ENCODE assay signal across 8 cellular contexts in the genomic region with DNA sequence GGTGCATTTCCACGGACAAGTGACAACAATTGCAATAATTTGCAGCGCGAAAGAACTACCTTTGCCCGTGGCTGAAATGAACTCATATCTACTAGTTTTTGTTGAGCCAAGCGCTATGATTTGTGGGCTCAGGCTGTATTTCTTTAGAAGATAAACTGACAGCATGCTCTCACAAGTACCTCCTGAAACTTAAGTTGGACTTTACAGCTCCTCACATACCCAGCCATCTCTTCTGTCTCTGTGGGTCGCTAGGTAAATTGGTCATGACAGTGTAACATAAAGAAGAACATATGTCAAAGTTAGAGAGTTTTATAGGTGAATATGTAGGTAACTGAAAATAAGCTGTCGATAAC. TPM values are rescaled to one million over a fixed set of nuclear protein-coding genes. Genes with fewer than 3 reads are reported as not detected.
A peak's percentile ranks its signal among the peaks of the same experiment; 100 is the strongest.
DNase-seq lines count a peak whose midpoint lies in the region; ATAC-seq and TF ChIP-seq lines count a peak whose summit lies in the region.

No MANE protein-coding gene starts in this region.

- H3K79me2 ChIP-seq in MM.1S (ENCODE audit: low read length) = no peaks in the 10 kb centered on the region; the same call in 1 of the 2 replicates

- H3K4me3 Mint-ChIP-seq in natural killer cell treated with Interleukin-12 subunit alpha and Interleukin-12 subunit beta and Interleukin-15 and Interleukin-18, amount 100 ng/mL, for 72 hours = peak overlapping the region; percentile 90

- DNase-seq in AG04449 (ENCODE audit: low read depth, low spot score) (no peak), MM.1S (no peak), dorsolateral prefrontal cortex (no peak), HuH-7.5 (ENCODE audit: low spot score) (no peak), NCI-H2029 (lab: John Stamatoyannopoulos, UW) (no peak), NCI-H510A (lab: John Stamatoyannopoulos, UW) (no peak)
- no peak for DNase-seq in natural killer cell treated with Interleukin-12 subunit alpha and Interleukin-12 subunit beta and Interleukin-15 and Interleukin-18, amount 100 ng/mL, for 72 hours (ENCODE audit: low spot score)

- H3K4me2 ChIP-seq in MM.1S (ENCODE audit: low read depth, low read length) = peak overlapping the region; percentile 82

- H3K36me3 Mint-ChIP-seq in natural killer cell treated with Interleukin-12 subunit alpha and Interleukin-12 subunit beta and Interleukin-15 and Interleukin-18, amount 100 ng/mL, for 72 hours = peaks cover 7% of the 10 kb centered on the region

- H3K4me3 ChIP-seq in AG04449 (ENCODE audit: low read depth, low read length) = peak overlapping the region; percentile 89
- H3K4me3 ChIP-seq in MM.1S (ENCODE audit: low read length) = peak overlapping the region; percentile 85
- peak overlapping the region; percentile 74 to 99 (median 93) for H3K4me3 ChIP-seq in dorsolateral prefrontal cortex

- intact Hi-C loops in dorsolateral prefrontal cortex (cut with DNase I) = no loop called here

- H3K27me3 Mint-ChIP-seq in natural killer cell treated with Interleukin-12 subunit alpha and Interleukin-12 subunit beta and Interleukin-15 and Interleukin-18, amount 100 ng/mL, for 72 hours = peaks cover 1 to 17% of the 10 kb centered on the region in 2 donors

- peak overlapping the region; percentile 77 for H2AFZ ChIP-seq in MM.1S (ENCODE audit: low read length)

- H3K4me1 Mint-ChIP-seq in natural killer cell treated with Interleukin-12 subunit alpha and Interleukin-12 subunit beta and Interleukin-15 and Interleukin-18, amount 100 ng/mL, for 72 hours (ENCODE audit: low read depth in 2 of 2) = peaks cover 24 to 25% of the 10 kb centered on the region in 2 donors

- no peaks in the 10 kb centered on the region for H4K20me1 ChIP-seq in MM.1S (ENCODE audit: insufficient read depth, low read length)

- POLR2A ChIA-PET in AG04449 (lab: Yijun Ruan, JAX) = no interaction called here

- H3K4me1 ChIP-seq in MM.1S (ENCODE audit: low read length) = 0 out of 2 replicates have a peak, but pooled peaks cover 4% of the 10 kb centered on the region

- no peaks in the 10 kb centered on the region for H3K36me3 ChIP-seq in MM.1S (replicated peaks; ENCODE audit: insufficient read depth, low read length)

- H3K9me3 ChIP-seq in MM.1S (replicated peaks; ENCODE audit: insufficient read depth, low read length) = no peaks in the 10 kb centered on the region

- no peaks in the 10 kb centered on the region for H3K9me2 ChIP-seq in MM.1S (replicated peaks; ENCODE audit: insufficient read depth, low read length)

- no peak overlapping the region for H3K27ac ChIP-seq in MM.1S (ENCODE audit: low read length)
- H3K27ac ChIP-seq in dorsolateral prefrontal cortex = peak overlapping the region in 42 of 59 donors; percentile 58 to 95 (median 82)

- peaks cover 4% of the 10 kb centered on the region for H3K9me3 Mint-ChIP-seq in natural killer cell treated with Interleukin-12 subunit alpha and Interleukin-12 subunit beta and Interleukin-15 and Interleukin-18, amount 100 ng/mL, for 72 hours

- no peak overlapping the region; the same call in 1 of the 2 replicates for H3K9ac ChIP-seq in MM.1S (ENCODE audit: low read length)

- H3K27me3 ChIP-seq in MM.1S (replicated peaks; ENCODE audit: insufficient read depth, low read length) (no peaks in the 10 kb centered on the region), dorsolateral prefrontal cortex (no peaks in the 10 kb centered on the region)

- TF ChIP-seq CTCF in AG04449 (IDR thresholded peaks at IDR 0.05; ENCODE audit: insufficient read depth, low read length, missing control alignments) (no peak), MM.1S (IDR thresholded peaks at IDR 0.05; ENCODE audit: low read length) (no peak), dorsolateral prefrontal cortex (IDR thresholded peaks at IDR 0.05 in 54 of 56, conservative IDR thresholded peaks at IDR 0.05 in 2 of 56; ENCODE audit: low read depth in 1 of 56, partially characterized antibody in 56 of 56) (no peak)

- no peaks in the 10 kb centered on the region for H3F3A ChIP-seq in MM.1S (ENCODE audit: insufficient read depth, low read length)

- peak overlapping the region; percentile 90 to 95 for H3K27ac Mint-ChIP-seq in natural killer cell treated with Interleukin-12 subunit alpha and Interleukin-12 subunit beta and Interleukin-15 and Interleukin-18, amount 100 ng/mL, for 72 hours

- CTCF ChIA-PET in AG04449 (lab: Yijun Ruan, JAX) = interaction anchor here (0.6 kb wide), 1 partner anchor 11 kb away, joined by 4 read pairs; no protein-coding TSS in a partner anchor

- ATAC-seq in GM19438 (IDR thresholded peaks at IDR 0.05; ENCODE audit: low read depth, unreplicated experiment) = peak; percentile 18
- ATAC-seq in natural killer cell treated with Interleukin-12 subunit alpha and Interleukin-12 subunit beta and Interleukin-15 and Interleukin-18, amount 100 ng/mL, for 72 hours = no peak

RNA-seq across cellular contexts. Expression of a gene that starts 0.8 kb away (rescaled TPM):
- total RNA-seq in dorsolateral prefrontal cortex = 100 to 1,000 TPM in 1 of 120 experiments, 10 to 100 TPM in 119; 40.4 to 101 (median 63.2) TPM
- total RNA-seq in natural killer cell treated with Interleukin-12 subunit alpha and Interleukin-12 subunit beta and Interleukin-15 and Interleukin-18, amount 100 ng/mL, for 72 hours = 10 to 100 TPM; 24.0 to 40.8 TPM

RNA-seq across cellular contexts. Expression of a gene that starts 53.3 kb away (rescaled TPM):
- 10 to 100 TPM; 28.1 to 66.9 (median 45.5) TPM for total RNA-seq in dorsolateral prefrontal cortex
- under 1 TPM; 0.36 to 0.81 TPM for total RNA-seq in natural killer cell treated with Interleukin-12 subunit alpha and Interleukin-12 subunit beta and Interleukin-15 and Interleukin-18, amount 100 ng/mL, for 72 hours

Comparison
In these comparisons a context has a peak if more than half of its experiments do, and no peak if none do; other contexts are left out.
1. RNA of a gene that starts 53.3 kb away (total RNA-seq): 28.1 to 66.9 TPM in dorsolateral prefrontal cortex; 0.36 to 0.81 TPM in natural killer cell treated with Interleukin-12 subunit alpha and Interleukin-12 subunit beta and Interleukin-15 and Interleukin-18, amount 100 ng/mL, for 72 hours; every median in the first group is over 10 times any median in the second.
2. Peak in every context shown above with its lines, with median percentiles within 50 percentile points of each other: H3K4me3 ChIP-seq.